27 cellular contexts compared by ENCODE assay signal in the genomic region with DNA sequence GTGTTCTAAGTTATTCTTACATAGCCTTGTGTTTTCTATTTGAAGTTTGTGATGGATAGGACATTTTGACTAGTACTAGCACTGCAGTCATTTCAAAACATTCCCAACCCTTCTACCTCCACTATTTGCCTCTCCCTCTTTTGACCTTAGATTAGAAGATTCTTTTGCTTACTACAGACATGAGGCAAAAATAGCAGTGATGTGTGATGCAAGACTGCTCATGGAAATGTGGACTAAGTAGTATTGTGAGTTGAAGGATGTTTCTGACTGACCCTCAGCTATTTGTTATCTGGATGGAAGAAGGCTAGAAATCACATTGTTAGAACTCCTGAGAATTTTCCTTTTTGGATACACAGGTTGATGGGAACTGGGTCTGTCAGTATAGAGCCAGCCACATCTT. TPM values are rescaled to one million over a fixed set of nuclear protein-coding genes. Genes with fewer than 3 reads are reported as not detected.
A peak's percentile ranks its signal among the peaks of the same experiment; 100 is the strongest.
DNase-seq lines count a peak whose midpoint lies in the region; ATAC-seq and TF ChIP-seq lines count a peak whose summit lies in the region.
"Had no signal": no experiment of that assay in that cellular context is flagged by ENCODE, and none has a peak within 500 bp of the region (broad histone marks: within the 10 kb centered on the region; RNA-seq: fewer than 3 reads in every experiment).

No MANE protein-coding gene starts in this region.

- H3K36me3 ChIP-seq in Karpas-422 (ENCODE audit: insufficient read depth, low read length) (peaks cover 76% of the 10 kb centered on the region), psoas muscle (ENCODE audit: insufficient read depth in 1 of 2, low read depth in 1 of 2) (peaks cover 0 to 66% of the 10 kb centered on the region in 2 donors), sigmoid colon (peaks cover 0 to 37% (median 18%) of the 10 kb centered on the region in 4 donors)

- no peak for TF ChIP-seq EP300 in sigmoid colon (IDR thresholded peaks at IDR 0.05)

- H3K27ac ChIP-seq in Karpas-422 (ENCODE audit: low read length) (peak overlapping the region; percentile 48), psoas muscle (no peak overlapping the region), sigmoid colon (no peak overlapping the region)
- H3K27ac ChIP-seq: BLaER1 treated with 17β-estradiol and CSF1 and Interleukin-3, amounts not matched to agents 10 nM and 100 nM; neutrophil; transverse colon had no signal

- H3K9me3 ChIP-seq in Karpas-422 (ENCODE audit: low read length) = no peaks in the 10 kb centered on the region
- no peaks in the 10 kb centered on the region for H3K9me3 ChIP-seq in psoas muscle
- no peaks in the 10 kb centered on the region for H3K9me3 ChIP-seq in sigmoid colon
- H3K9me3 ChIP-seq: neutrophil, transverse colon had no signal

- no peak overlapping the region for H3K4me3 ChIP-seq in Karpas-422 (ENCODE audit: low read length)
- no peak overlapping the region for H3K4me3 ChIP-seq in fibroblast of the aortic adventitia (ENCODE audit: low read depth, low read length)
- no peak overlapping the region for H3K4me3 ChIP-seq in psoas muscle
- H3K4me3 ChIP-seq in sigmoid colon = no peak overlapping the region
- H3K4me3 ChIP-seq: BLaER1 treated with 17β-estradiol and CSF1 and Interleukin-3, amounts not matched to agents 10 nM and 100 nM; transverse colon had no signal

- TF ChIP-seq CTCF in fibroblast of the aortic adventitia (IDR thresholded peaks at IDR 0.05; ENCODE audit: insufficient read depth, low read length) = no peak
- no peak for TF ChIP-seq CTCF in psoas muscle (IDR thresholded peaks at IDR 0.05)
- no peak for TF ChIP-seq CTCF in sigmoid colon (IDR thresholded peaks at IDR 0.05)

- no peak overlapping the region for H3K9ac ChIP-seq in Karpas-422 (ENCODE audit: low read length)
- H3K9ac ChIP-seq: BLaER1 treated with 17β-estradiol and CSF1 and Interleukin-3, amounts not matched to agents 10 nM and 100 nM had no signal

- no peak for TF ChIP-seq POLR2A in sigmoid colon (IDR thresholded peaks at IDR 0.05)

- H3K4me1 ChIP-seq in Karpas-422 (ENCODE audit: low read length) (peaks cover 27% of the 10 kb centered on the region), psoas muscle (peaks cover 15% of the 10 kb centered on the region), sigmoid colon (no peaks in the 10 kb centered on the region)
- H3K4me1 ChIP-seq: BLaER1 treated with 17β-estradiol and CSF1 and Interleukin-3, amounts not matched to agents 10 nM and 100 nM; transverse colon had no signal

- H3K9me2 ChIP-seq in Karpas-422 (replicated peaks; ENCODE audit: insufficient read depth, low read length) = no peaks in the 10 kb centered on the region

- H4K20me1 ChIP-seq in Karpas-422 (ENCODE audit: insufficient read depth, low read depth, low read length) = no peaks in the 10 kb centered on the region
- H4K20me1 ChIP-seq: BLaER1 treated with 17β-estradiol and CSF1 and Interleukin-3, amounts not matched to agents 10 nM and 100 nM had no signal

- no peak overlapping the region for H2AFZ ChIP-seq in Karpas-422 (ENCODE audit: low read length)

- peak; percentile 61 to 91 (median 79) for ATAC-seq in psoas muscle
- ATAC-seq: activated CD8-positive, alpha-beta T cell treated with anti-CD3 and anti-CD28 coated beads, Interleukin-2, amount 10 ng/mL, durations not matched to agents 7 days and 5 days; activated T-helper 17 cell treated with anti-CD3 and anti-CD28 coated beads, Interleukin-2, amount 50 U/mL, for 72 hours; Panc1; stimulated activated effector memory CD8-positive, alpha-beta T cell treated with anti-CD3 and anti-CD28 coated beads, Interleukin-12 subunit alpha, Interleukin-12 subunit beta, amount 100 ng/mL, for 72 hours had no signal

- no peak overlapping the region for H3K4me2 ChIP-seq in Karpas-422 (ENCODE audit: low read depth, low read length, poor library complexity, severe bottlenecking)
- H3K4me2 ChIP-seq: BLaER1 treated with 17β-estradiol and CSF1 and Interleukin-3, amounts not matched to agents 10 nM and 100 nM had no signal

- DNase-seq in GM03348 (ENCODE audit: low spot score) (peak; percentile 11), Karpas-422 (no peak), fibroblast of the aortic adventitia (ENCODE audit: low read depth) (peak; percentile 61), psoas muscle (no peak), sigmoid colon (no peak), NCI-H1048 (lab: John Stamatoyannopoulos, UW) (no peak), NCI-H526 (lab: John Stamatoyannopoulos, UW) (no peak)
- DNase-seq: activated CD8-positive, alpha-beta T cell treated with anti-CD3 and anti-CD28 coated beads, Interleukin-2, amount 10 ng/mL, durations not matched to agents 7 days and 5 days; activated naive CD4-positive, alpha-beta T cell treated with anti-CD3 and anti-CD28 coated beads, Interleukin-2, amount 50 U/mL, for 16 hours; amygdala; COR-L47; DMS53; GDM1; glutamatergic neuron; GOT3; KBM-7; naive B cell; NCI-H1417 treated with DMSO at 0.1 percent for 48 hours; NCI-H2081; NCI-H774; SHP77 treated with DMSO at 0.1 percent for 48 hours; transverse colon had no signal

- peaks cover 90% of the 10 kb centered on the region for H3K79me2 ChIP-seq in Karpas-422 (ENCODE audit: low read length)

- no peaks in the 10 kb centered on the region for H3K27me3 ChIP-seq in Karpas-422 (ENCODE audit: low read length)
- H3K27me3 ChIP-seq in psoas muscle (ENCODE audit: insufficient read depth in 3 of 3, low read length in 2 of 3) = no peaks in the 10 kb centered on the region
- H3K27me3 ChIP-seq in sigmoid colon = no peaks in the 10 kb centered on the region
- H3K27me3 ChIP-seq: BLaER1 treated with 17β-estradiol and CSF1 and Interleukin-3, amounts not matched to agents 10 nM and 100 nM; neutrophil; transverse colon had no signal

- intact Hi-C loops in psoas muscle (cut with DNase I) = no loop called here
- intact Hi-C loops in sigmoid colon (cut with DNase I) = no loop called here

RNA-seq across cellular contexts. Expression of a gene that starts 45.9 kb away (rescaled TPM):
- total RNA-seq in Karpas-422 (2014; rRNA removed; shearing (Covaris generic); ENCODE audit: low replicate concordance) = 133 and 179 TPM in 2 replicates
- total RNA-seq in fibroblast of the aortic adventitia (ENCODE audit: low replicate concordance) = 73.2 and 106 TPM in 2 replicates
- 10 to 100 TPM; 28.7 to 36.2 (median 31.5) TPM for total RNA-seq in psoas muscle
- polyA plus RNA-seq in psoas muscle = 10 to 100 TPM; 20.5 to 46.2 (median 27.8) TPM
- 10 to 100 TPM; 35.2 to 46.7 (median 39.1) TPM for total RNA-seq in sigmoid colon
- 10 to 100 TPM; 13.8 to 38.7 (median 19.0) TPM for polyA plus RNA-seq in sigmoid colon

Comparison
In these comparisons a context has a peak if more than half of its experiments do, and no peak if none do; other contexts are left out.
1. DNase-seq: peak in GM03348 (single experiment) and fibroblast of the aortic adventitia (single experiment); none in Karpas-422 (single experiment), psoas muscle (0 of 2), sigmoid colon (single experiment), NCI-H1048 (single experiment) and NCI-H526 (0 of 2).